In the genomic region with DNA sequence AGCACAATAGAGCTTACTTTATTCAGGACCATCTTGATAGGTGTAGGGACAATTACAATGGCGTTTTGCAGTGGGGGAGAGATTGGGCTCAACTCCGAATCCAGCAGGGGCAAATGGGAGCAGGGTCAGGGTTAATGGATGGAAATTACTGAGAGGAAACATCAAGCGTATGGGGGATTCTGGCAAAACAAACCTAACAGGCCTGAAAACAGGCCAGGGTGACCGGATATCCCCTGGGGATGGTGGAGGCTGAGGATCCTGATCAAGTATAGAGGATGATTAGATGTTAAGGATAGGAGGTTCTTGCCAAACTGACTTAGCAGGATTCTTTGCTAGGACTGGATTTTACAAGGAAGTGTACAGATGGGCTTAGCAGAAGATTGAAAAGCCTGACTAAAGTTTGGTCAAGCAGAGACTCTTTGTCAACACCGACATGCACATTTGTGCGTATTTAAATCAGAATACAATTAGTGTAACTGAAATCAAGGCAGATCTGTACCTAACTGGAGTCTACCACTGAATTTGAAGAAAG, we compare ENCODE assay signal across 27 cellular contexts. TPM values are rescaled to one million over a fixed set of nuclear protein-coding genes. Genes with fewer than 3 reads are reported as not detected.
"Had no signal": no experiment of that assay in that cellular context is flagged by ENCODE, and none has a peak within 500 bp of the region (broad histone marks: within the 10 kb centered on the region; RNA-seq: fewer than 3 reads in every experiment).

No MANE protein-coding gene starts in this region.

- DNase-seq: cortex of kidney; dorsolateral prefrontal cortex; effector CD8-positive, alpha-beta T cell; gastrocnemius medialis; heart right ventricle; hypothalamus; midbrain; nucleus accumbens; ovary; sigmoid colon; stimulated activated CD4-positive, alpha-beta T cell treated with anti-CD3 and anti-CD28 coated beads, Interleukin-2, amount 100 ng/mL, for 24 hours; stimulated activated CD4-positive, alpha-beta T cell treated with anti-CD3 and anti-CD28 coated beads, Interleukin-4, amount 100 ng/mL, for 4 hours; stimulated activated naive B cell treated with anti-CD40 and anti-IgM and Interleukin-4, amounts not matched to agents 10 μg/mL and 1 μg/mL and 100 μg/mL, for 72 hours; stomach; substantia nigra; transverse colon had no signal

- H3K4me3 ChIP-seq: dorsolateral prefrontal cortex, gastrocnemius medialis, heart right ventricle, neural progenitor cell, ovary, right atrium auricular region, sigmoid colon, skin epidermis, stomach, thoracic aorta, transverse colon, vagina had no signal

- H2AFZ ChIP-seq: neural progenitor cell had no signal

- H3K27ac Mint-ChIP-seq: natural killer cell treated with Interleukin-12 subunit alpha and Interleukin-12 subunit beta and Interleukin-15 and Interleukin-18, amount 100 ng/mL, for 72 hours; stimulated activated naive B cell treated with anti-CD40 and anti-IgM and Interleukin-4, amounts not matched to agents 10 μg/mL and 1 μg/mL and 100 μg/mL, for 72 hours had no signal

- ATAC-seq: gastrocnemius medialis; heart right ventricle; left lobe of liver; natural killer cell treated with Interleukin-12 subunit alpha and Interleukin-12 subunit beta and Interleukin-15 and Interleukin-18, amount 100 ng/mL, for 72 hours; stimulated activated naive B cell treated with anti-CD40 and anti-IgM and Interleukin-4, amounts not matched to agents 10 μg/mL and 1 μg/mL and 100 μg/mL, for 72 hours had no signal

- H3K27ac ChIP-seq: dorsolateral prefrontal cortex, gastrocnemius medialis, heart right ventricle, neural progenitor cell, ovary, right atrium auricular region, sigmoid colon, skin epidermis, stomach, thoracic aorta, transverse colon, vagina had no signal

- H3K9ac ChIP-seq: neural progenitor cell had no signal

- H3K4me1 ChIP-seq: gastrocnemius medialis, heart right ventricle, neural progenitor cell, right atrium auricular region, sigmoid colon had no signal

- H3K4me3 Mint-ChIP-seq: natural killer cell treated with Interleukin-12 subunit alpha and Interleukin-12 subunit beta and Interleukin-15 and Interleukin-18, amount 100 ng/mL, for 72 hours; neural progenitor cell; stimulated activated naive B cell treated with anti-CD40 and anti-IgM and Interleukin-4, amounts not matched to agents 10 μg/mL and 1 μg/mL and 100 μg/mL, for 72 hours had no signal

- H3K27me3 ChIP-seq: dorsolateral prefrontal cortex, gastrocnemius medialis, neural progenitor cell, ovary, right atrium auricular region, sigmoid colon, transverse colon, vagina had no signal

- H3K4me2 ChIP-seq: neural progenitor cell had no signal

- H3K9me3 ChIP-seq: gastrocnemius medialis, ovary, thoracic aorta, transverse colon, vagina had no signal

- H3K36me3 ChIP-seq: gastrocnemius medialis, heart right ventricle, neural progenitor cell, ovary, right atrium auricular region, sigmoid colon, stomach, thoracic aorta, transverse colon, vagina had no signal

- H3K9me3 Mint-ChIP-seq: natural killer cell treated with Interleukin-12 subunit alpha and Interleukin-12 subunit beta and Interleukin-15 and Interleukin-18, amount 100 ng/mL, for 72 hours had no signal

RNA-seq across cellular contexts. Expression of a gene that starts 54.5 kb away (rescaled TPM):
- total RNA-seq: fibroblast of villous mesenchyme; gastrocnemius medialis; heart right ventricle; left lobe of liver; lower leg skin; natural killer cell treated with Interleukin-12 subunit alpha and Interleukin-12 subunit beta and Interleukin-15 and Interleukin-18, amount 100 ng/mL, for 72 hours; ovary; posterior vena cava; right atrium auricular region; sigmoid colon; stomach; thoracic aorta; transverse colon; vagina had no signal
- polyA plus RNA-seq: esophagus, heart right ventricle, ovary, sigmoid colon, stomach had no signal
